Comparison of ENCODE assay signal across 29 cellular contexts in genomic region chr17:81260171-81260570, GRCh38.
"Had no signal": no experiment of that assay in that cellular context is flagged by ENCODE, and none has a peak within 500 bp of the region (broad histone marks: within the 10 kb centered on the region; RNA-seq: fewer than 3 reads in every experiment).

No MANE protein-coding gene starts in this region.

- H3K27me3 ChIP-seq: brain microvascular endothelial cell, dorsolateral prefrontal cortex, esophagus muscularis mucosa, foreskin keratinocyte, gastroesophageal sphincter had no signal

- H3K27ac Mint-ChIP-seq: activated CD4-positive, alpha-beta memory T cell treated with anti-CD3 and anti-CD28 coated beads, Interleukin-2, amount 10 ng/mL, durations not matched to agents 7 days and 5 days; activated CD4-positive, alpha-beta T cell treated with anti-CD3 and anti-CD28 coated beads, Interleukin-2, amount 10 ng/mL, durations not matched to agents 7 days and 5 days; activated naive CD8-positive, alpha-beta T cell; activated T-cell treated with anti-CD3 and anti-CD28 coated beads, Interleukin-2, amount 50 U/mL, for 24 hours; activated T-helper 17 cell treated with anti-CD3 and anti-CD28 coated beads, Interleukin-2, amount 50 U/mL, for 72 hours; dendritic cell treated with granulocyte-macrophage colony-stimulating factor and Interleukin-4, amounts not matched to agents 40 ng/mL and 50 ng/mL, for 4 days had no signal

- DNase-seq: activated CD4-positive, alpha-beta memory T cell treated with anti-CD3 and anti-CD28 coated beads, Interleukin-2, amount 10 ng/mL, durations not matched to agents 7 days and 5 days; activated CD4-positive, alpha-beta T cell treated with anti-CD3 and anti-CD28 coated beads for 1 hour; activated CD4-positive, alpha-beta T cell treated with anti-CD3 and anti-CD28 coated beads for 4 hours; activated CD4-positive, alpha-beta T cell treated with anti-CD3 and anti-CD28 coated beads, Interleukin-2, amount 10 ng/mL, durations not matched to agents 7 days and 5 days; activated CD4-positive, alpha-beta T cell treated with anti-CD3 and anti-CD28 coated beads, Interleukin-2, amount 50 U/mL, for 4 hours; activated CD4-positive, CD25-positive, alpha-beta regulatory T cell; activated CD8-positive, alpha-beta memory T cell treated with anti-CD3 and anti-CD28 coated beads, Interleukin-2, amount 50 U/mL, for 48 hours; activated effector memory CD4-positive, alpha-beta T cell treated with Interleukin-2 at 50 U/mL for 16 hours; activated gamma-delta T cell treated with Interleukin-2 at 50 U/mL for 16 hours; activated naive CD4-positive, alpha-beta T cell treated with anti-CD3 and anti-CD28 coated beads, Interleukin-2, amount 50 U/mL, for 16 hours; activated naive CD4-positive, alpha-beta T cell treated with Interleukin-2 at 50 U/mL for 16 hours; activated T-cell treated with anti-CD3 and anti-CD28 coated beads for 4 hours; activated T-cell treated with anti-CD3 and anti-CD28 coated beads, Interleukin-2, amount 50 U/mL, for 24 hours; amniotic stem cell; anterior cingulate cortex; brain microvascular endothelial cell; dorsolateral prefrontal cortex; effector memory CD4-positive, alpha-beta T cell; erythroblast; foreskin keratinocyte; head of caudate nucleus; T-helper 2 cell had no signal

- H3K4me1 ChIP-seq: foreskin keratinocyte had no signal

- H3K27me3 Mint-ChIP-seq: activated CD4-positive, alpha-beta memory T cell treated with anti-CD3 and anti-CD28 coated beads, Interleukin-2, amount 10 ng/mL, durations not matched to agents 7 days and 5 days; activated CD4-positive, alpha-beta T cell treated with anti-CD3 and anti-CD28 coated beads, Interleukin-2, amount 10 ng/mL, durations not matched to agents 7 days and 5 days; activated naive CD8-positive, alpha-beta T cell; activated T-cell treated with anti-CD3 and anti-CD28 coated beads, Interleukin-2, amount 50 U/mL, for 24 hours; activated T-helper 17 cell treated with anti-CD3 and anti-CD28 coated beads, Interleukin-2, amount 50 U/mL, for 72 hours; central memory CD8-positive, alpha-beta T cell; dendritic cell treated with granulocyte-macrophage colony-stimulating factor and Interleukin-4, amounts not matched to agents 40 ng/mL and 50 ng/mL, for 4 days had no signal

- ATAC-seq: activated T-helper 17 cell treated with anti-CD3 and anti-CD28 coated beads, Interleukin-2, amount 50 U/mL, for 72 hours; foreskin keratinocyte; gastroesophageal sphincter had no signal

- H3K9me3 ChIP-seq: esophagus muscularis mucosa, gastroesophageal sphincter had no signal

- H3K27ac ChIP-seq: brain microvascular endothelial cell, coronary artery, dorsolateral prefrontal cortex, esophagus muscularis mucosa, foreskin keratinocyte, gastroesophageal sphincter had no signal

- H3K4me3 ChIP-seq: coronary artery, dorsolateral prefrontal cortex, esophagus muscularis mucosa, gastroesophageal sphincter had no signal

- H3K4me3 Mint-ChIP-seq: activated CD4-positive, alpha-beta memory T cell treated with anti-CD3 and anti-CD28 coated beads, Interleukin-2, amount 10 ng/mL, durations not matched to agents 7 days and 5 days; activated CD4-positive, alpha-beta T cell treated with anti-CD3 and anti-CD28 coated beads, Interleukin-2, amount 10 ng/mL, durations not matched to agents 7 days and 5 days; activated naive CD8-positive, alpha-beta T cell; activated T-cell treated with anti-CD3 and anti-CD28 coated beads, Interleukin-2, amount 50 U/mL, for 24 hours; activated T-helper 17 cell treated with anti-CD3 and anti-CD28 coated beads, Interleukin-2, amount 50 U/mL, for 72 hours; central memory CD8-positive, alpha-beta T cell; dendritic cell treated with granulocyte-macrophage colony-stimulating factor and Interleukin-4, amounts not matched to agents 40 ng/mL and 50 ng/mL, for 4 days had no signal

- H3K36me3 Mint-ChIP-seq: activated naive CD8-positive, alpha-beta T cell had no signal

- H3K9me3 Mint-ChIP-seq: activated CD4-positive, alpha-beta memory T cell treated with anti-CD3 and anti-CD28 coated beads, Interleukin-2, amount 10 ng/mL, durations not matched to agents 7 days and 5 days; activated CD4-positive, alpha-beta T cell treated with anti-CD3 and anti-CD28 coated beads, Interleukin-2, amount 10 ng/mL, durations not matched to agents 7 days and 5 days; activated T-cell treated with anti-CD3 and anti-CD28 coated beads, Interleukin-2, amount 50 U/mL, for 24 hours; activated T-helper 17 cell treated with anti-CD3 and anti-CD28 coated beads, Interleukin-2, amount 50 U/mL, for 72 hours; central memory CD8-positive, alpha-beta T cell; dendritic cell treated with granulocyte-macrophage colony-stimulating factor and Interleukin-4, amounts not matched to agents 40 ng/mL and 50 ng/mL, for 4 days had no signal

- H3K4me1 Mint-ChIP-seq: activated CD4-positive, alpha-beta memory T cell treated with anti-CD3 and anti-CD28 coated beads, Interleukin-2, amount 10 ng/mL, durations not matched to agents 7 days and 5 days; activated CD4-positive, alpha-beta T cell treated with anti-CD3 and anti-CD28 coated beads, Interleukin-2, amount 10 ng/mL, durations not matched to agents 7 days and 5 days; activated T-helper 17 cell treated with anti-CD3 and anti-CD28 coated beads, Interleukin-2, amount 50 U/mL, for 72 hours; central memory CD8-positive, alpha-beta T cell had no signal
